ENCODE assay signal across 1 cellular context in genomic region chr1:234996245-234996757, GRCh38.
TF ChIP-seq lines count a peak whose summit lies in the region.

No MANE protein-coding gene starts in this region.

TF ChIP-seq in WTC11, 78 proteins besides CTCF, POLR2A, EP300 and RAD21 (continued from another document):
- TF ChIP-seq ERG (CRISPR knock-in tag; IDR thresholded peaks at IDR 0.05) (no peak), TEAD1 (CRISPR knock-in tag; IDR thresholded peaks at IDR 0.05) (no peak), ZNF121 (CRISPR knock-in tag; IDR thresholded peaks at IDR 0.05) (no peak), AFF4 (CRISPR knock-in tag; IDR thresholded peaks at IDR 0.05; ENCODE audit: borderline replicate concordance) (no peak), NR1H2 (CRISPR knock-in tag; IDR thresholded peaks at IDR 0.05) (no peak), ATF3 (CRISPR knock-in tag; conservative IDR thresholded peaks at IDR 0.05) (no peak), ATF6 (CRISPR knock-in tag; IDR thresholded peaks at IDR 0.05) (no peak), ELF4 (CRISPR knock-in tag; IDR thresholded peaks at IDR 0.05; ENCODE audit: low read depth) (no peak)
- TF ChIP-seq, protein P1, sequence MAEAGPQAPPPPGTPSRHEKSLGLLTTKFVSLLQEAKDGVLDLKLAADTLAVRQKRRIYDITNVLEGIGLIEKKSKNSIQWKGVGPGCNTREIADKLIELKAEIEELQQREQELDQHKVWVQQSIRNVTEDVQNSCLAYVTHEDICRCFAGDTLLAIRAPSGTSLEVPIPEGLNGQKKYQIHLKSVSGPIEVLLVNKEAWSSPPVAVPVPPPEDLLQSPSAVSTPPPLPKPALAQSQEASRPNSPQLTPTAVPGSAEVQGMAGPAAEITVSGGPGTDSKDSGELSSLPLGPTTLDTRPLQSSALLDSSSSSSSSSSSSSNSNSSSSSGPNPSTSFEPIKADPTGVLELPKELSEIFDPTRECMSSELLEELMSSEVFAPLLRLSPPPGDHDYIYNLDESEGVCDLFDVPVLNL (CRISPR knock-in tag; IDR thresholded peaks at IDR 0.05; ENCODE audit: borderline replicate concordance, low read depth), result no peak
